ENCODE assay signal across 25 cellular contexts in genomic region chr3:36244728-36245127, GRCh38.
A peak's percentile ranks its signal among the peaks of the same experiment; 100 is the strongest.
DNase-seq lines count a peak whose midpoint lies in the region; ATAC-seq, FAIRE-seq and TF ChIP-seq lines count a peak whose summit lies in the region.
"Had no signal": no experiment of that assay in that cellular context is flagged by ENCODE, and none has a peak within 500 bp of the region (broad histone marks: within the 10 kb centered on the region; RNA-seq: fewer than 3 reads in every experiment).

No MANE protein-coding gene starts in this region.

- intact Hi-C loops in colonic mucosa (cut with DNase I), result no loop called here

- H3K9ac ChIP-seq in colonic mucosa (ENCODE audit: low read depth in 2 of 2, low read length in 2 of 2), result no peak overlapping the region
- H3K9ac ChIP-seq: parathyroid adenoma had no signal

- no peaks in the 10 kb centered on the region for H3K27me3 ChIP-seq in foreskin keratinocyte
- H3K27me3 ChIP-seq in colonic mucosa, result no peaks in the 10 kb centered on the region
- H3K27me3 ChIP-seq: upper lobe of left lung had no signal

- H3K27ac ChIP-seq in foreskin keratinocyte, result no peak overlapping the region
- H3K27ac ChIP-seq in colonic mucosa, result no peak overlapping the region
- H3K27ac ChIP-seq: parathyroid adenoma, upper lobe of left lung had no signal

- TF ChIP-seq CTCF in foreskin keratinocyte (conservative IDR thresholded peaks at IDR 0.05) (no peak), colonic mucosa (IDR thresholded peaks at IDR 0.05) (no peak)

- peak; percentile 87 for FAIRE-seq in H54 (lab: Jason Lieb, UNC)
- FAIRE-seq: endometrium, kidney had no signal

- peak; percentile 90 for ATAC-seq in SK-N-SH treated with all-trans-retinoic acid at 6 μM for 48 hours
- ATAC-seq in foreskin keratinocyte, result peak; percentile 67
- no peak for ATAC-seq in GM21576 (IDR thresholded peaks at IDR 0.05; ENCODE audit: unreplicated experiment)
- ATAC-seq: naive thymus-derived CD4-positive, alpha-beta T cell; sciatic nerve; stimulated activated naive CD8-positive, alpha-beta T cell treated with anti-CD3 and anti-CD28 coated beads, Interleukin-15, amount 100 ng/mL, for 72 hours; T-helper 17 cell had no signal

- no peak for TF ChIP-seq POLR2A in H54 (IDR thresholded peaks at IDR 0.05; ENCODE audit: low read depth, low read length)

- H3K4me1 ChIP-seq in foreskin keratinocyte (no peaks in the 10 kb centered on the region), colonic mucosa (no peaks in the 10 kb centered on the region)
- H3K4me1 ChIP-seq: parathyroid adenoma, upper lobe of left lung had no signal

- H3K9me3 ChIP-seq in colonic mucosa, result no peaks in the 10 kb centered on the region
- H3K9me3 ChIP-seq: upper lobe of left lung had no signal

- no peaks in the 10 kb centered on the region for H3K36me3 ChIP-seq in colonic mucosa
- H3K36me3 ChIP-seq: upper lobe of left lung had no signal

- H3K4me3 ChIP-seq in colonic mucosa, result no peak overlapping the region
- H3K4me3 ChIP-seq: upper lobe of left lung had no signal

- DNase-seq in A172 (ENCODE audit: low spot score) (peak; percentile 69), H54 (ENCODE audit: insufficient read length, low spot score) (peak; percentile 20), foreskin keratinocyte (peak; percentile 19 to 36), NCI-H2081 (lab: John Stamatoyannopoulos, UW) (no peak), colonic mucosa (no peak), D341Med (ENCODE audit: low spot score) (no peak)
- DNase-seq: 8988T; activated CD4-positive, alpha-beta T cell treated with anti-CD3 and anti-CD28 coated beads, Interleukin-2, amount 50 U/mL, for 48 hours; activated T-cell treated with anti-CD3 and anti-CD28 coated beads for 4 hours; CD4-positive, CD25-positive, alpha-beta regulatory T cell; hypothalamus; KBM-7; kidney; naive thymus-derived CD4-positive, alpha-beta T cell; NCI-H1930; NCI-H510A; SHP77; stimulated activated naive CD8-positive, alpha-beta T cell treated with anti-CD3 and anti-CD28 coated beads, Interleukin-15, amount 100 ng/mL, for 72 hours; T-helper 17 cell; upper lobe of left lung had no signal

TF ChIP-seq in SK-N-SH treated with all-trans-retinoic acid at 6 μM for 48 hours, 23 proteins besides CTCF, POLR2A, EP300 and RAD21:
- TF ChIP-seq TOX (CRISPR knock-in tag; IDR thresholded peaks at IDR 0.05; ENCODE audit: borderline replicate concordance), result no peak
- no peak for TF ChIP-seq TCF4 (CRISPR knock-in tag; IDR thresholded peaks at IDR 0.05; ENCODE audit: borderline replicate concordance)
- TF ChIP-seq BACH2 (CRISPR knock-in tag; IDR thresholded peaks at IDR 0.05; ENCODE audit: borderline replicate concordance), result no peak
- no peak for TF ChIP-seq OSR1 (CRISPR knock-in tag; IDR thresholded peaks at IDR 0.05)
- no peak for TF ChIP-seq ZNF565 (CRISPR knock-in tag; conservative IDR thresholded peaks at IDR 0.05; ENCODE audit: low read depth)
- no peak for TF ChIP-seq ZNF8 (CRISPR knock-in tag; IDR thresholded peaks at IDR 0.05)
- no peak for TF ChIP-seq SNAI2 (CRISPR knock-in tag; IDR thresholded peaks at IDR 0.05)
- TF ChIP-seq ARNTL (CRISPR knock-in tag; IDR thresholded peaks at IDR 0.05; ENCODE audit: borderline replicate concordance, low read depth), result no peak
- TF ChIP-seq RARB (CRISPR knock-in tag; IDR thresholded peaks at IDR 0.05), result no peak
- no peak for TF ChIP-seq GLIS3 (CRISPR knock-in tag; IDR thresholded peaks at IDR 0.05)
- no peak for TF ChIP-seq ESRRG (CRISPR knock-in tag; IDR thresholded peaks at IDR 0.05)
- no peak for TF ChIP-seq ISL1 (CRISPR knock-in tag; IDR thresholded peaks at IDR 0.05)
- TF ChIP-seq CREB5 (CRISPR knock-in tag; IDR thresholded peaks at IDR 0.05; ENCODE audit: low read depth), result no peak
- TF ChIP-seq, protein P1, sequence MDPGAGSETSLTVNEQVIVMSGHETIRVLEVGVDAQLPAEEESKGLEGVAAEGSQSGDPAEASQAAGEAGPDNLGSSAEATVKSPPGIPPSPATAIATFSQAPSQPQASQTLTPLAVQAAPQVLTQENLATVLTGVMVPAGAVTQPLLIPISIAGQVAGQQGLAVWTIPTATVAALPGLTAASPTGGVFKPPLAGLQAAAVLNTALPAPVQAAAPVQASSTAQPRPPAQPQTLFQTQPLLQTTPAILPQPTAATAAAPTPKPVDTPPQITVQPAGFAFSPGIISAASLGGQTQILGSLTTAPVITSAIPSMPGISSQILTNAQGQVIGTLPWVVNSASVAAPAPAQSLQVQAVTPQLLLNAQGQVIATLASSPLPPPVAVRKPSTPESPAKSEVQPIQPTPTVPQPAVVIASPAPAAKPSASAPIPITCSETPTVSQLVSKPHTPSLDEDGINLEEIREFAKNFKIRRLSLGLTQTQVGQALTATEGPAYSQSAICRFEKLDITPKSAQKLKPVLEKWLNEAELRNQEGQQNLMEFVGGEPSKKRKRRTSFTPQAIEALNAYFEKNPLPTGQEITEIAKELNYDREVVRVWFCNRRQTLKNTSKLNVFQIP (CRISPR knock-in tag; IDR thresholded peaks at IDR 0.05; ENCODE audit: borderline replicate concordance, low read depth), result no peak
- TF ChIP-seq CSDC2 (CRISPR knock-in tag; IDR thresholded peaks at IDR 0.05), result no peak
- no peak for TF ChIP-seq ZC3H10 (CRISPR knock-in tag; IDR thresholded peaks at IDR 0.05)
- TF ChIP-seq, protein P2, sequence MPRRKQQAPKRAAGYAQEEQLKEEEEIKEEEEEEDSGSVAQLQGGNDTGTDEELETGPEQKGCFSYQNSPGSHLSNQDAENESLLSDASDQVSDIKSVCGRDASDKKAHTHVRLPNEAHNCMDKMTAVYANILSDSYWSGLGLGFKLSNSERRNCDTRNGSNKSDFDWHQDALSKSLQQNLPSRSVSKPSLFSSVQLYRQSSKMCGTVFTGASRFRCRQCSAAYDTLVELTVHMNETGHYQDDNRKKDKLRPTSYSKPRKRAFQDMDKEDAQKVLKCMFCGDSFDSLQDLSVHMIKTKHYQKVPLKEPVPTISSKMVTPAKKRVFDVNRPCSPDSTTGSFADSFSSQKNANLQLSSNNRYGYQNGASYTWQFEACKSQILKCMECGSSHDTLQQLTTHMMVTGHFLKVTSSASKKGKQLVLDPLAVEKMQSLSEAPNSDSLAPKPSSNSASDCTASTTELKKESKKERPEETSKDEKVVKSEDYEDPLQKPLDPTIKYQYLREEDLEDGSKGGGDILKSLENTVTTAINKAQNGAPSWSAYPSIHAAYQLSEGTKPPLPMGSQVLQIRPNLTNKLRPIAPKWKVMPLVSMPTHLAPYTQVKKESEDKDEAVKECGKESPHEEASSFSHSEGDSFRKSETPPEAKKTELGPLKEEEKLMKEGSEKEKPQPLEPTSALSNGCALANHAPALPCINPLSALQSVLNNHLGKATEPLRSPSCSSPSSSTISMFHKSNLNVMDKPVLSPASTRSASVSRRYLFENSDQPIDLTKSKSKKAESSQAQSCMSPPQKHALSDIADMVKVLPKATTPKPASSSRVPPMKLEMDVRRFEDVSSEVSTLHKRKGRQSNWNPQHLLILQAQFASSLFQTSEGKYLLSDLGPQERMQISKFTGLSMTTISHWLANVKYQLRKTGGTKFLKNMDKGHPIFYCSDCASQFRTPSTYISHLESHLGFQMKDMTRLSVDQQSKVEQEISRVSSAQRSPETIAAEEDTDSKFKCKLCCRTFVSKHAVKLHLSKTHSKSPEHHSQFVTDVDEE (CRISPR knock-in tag; IDR thresholded peaks at IDR 0.05), result no peak

Comparison
In these comparisons a context has a peak if more than half of its experiments do, and no peak if none do; other contexts are left out.
1. DNase-seq: peak in A172 (single experiment), H54 (single experiment) and foreskin keratinocyte (2 of 2); none in NCI-H2081 (0 of 2), colonic mucosa (single experiment) and D341Med (single experiment).